In genomic region chr5:115907177-115907576, GRCh38 we compare ENCODE assay signal across 27 cellular contexts.
"Had no signal": no experiment of that assay in that cellular context is flagged by ENCODE, and none has a peak within 500 bp of the region (broad histone marks: within the 10 kb centered on the region; RNA-seq: fewer than 3 reads in every experiment).

No MANE protein-coding gene starts in this region.

- H3K4me3 ChIP-seq: body of pancreas, esophagus squamous epithelium, gastroesophageal sphincter had no signal

- ATAC-seq: activated CD4-positive, alpha-beta T cell treated with anti-CD3 and anti-CD28 coated beads for 36 hours; activated CD8-positive, alpha-beta memory T cell treated with anti-CD3 and anti-CD28 coated beads, Interleukin-2, amount 10 ng/mL, durations not matched to agents 7 days and 5 days; activated CD8-positive, alpha-beta T cell treated with anti-CD3 and anti-CD28 coated beads, Interleukin-2, amount 10 ng/mL, durations not matched to agents 7 days and 5 days; activated naive CD8-positive, alpha-beta T cell treated with anti-CD3 and anti-CD28 coated beads, Interleukin-2, amount 50 U/mL, for 24 hours; body of pancreas; gastroesophageal sphincter had no signal

- H3K27me3 ChIP-seq: adrenal gland, body of pancreas, esophagus squamous epithelium, gastroesophageal sphincter had no signal

- DNase-seq: activated B cell treated with CpG ODN at 0.5 μM for 24 hours; activated CD4-positive, alpha-beta memory T cell treated with anti-CD3 and anti-CD28 coated beads for 36 hours; activated CD4-positive, alpha-beta T cell treated with anti-CD3 and anti-CD28 coated beads for 36 hours; activated CD4-positive, alpha-beta T cell treated with anti-CD3 and anti-CD28 coated beads, Interleukin-2, amount 10 ng/mL, durations not matched to agents 24 days and 14 days; activated CD4-positive, CD25-positive, alpha-beta regulatory T cell treated with anti-CD3 and anti-CD28 coated beads, Interleukin-2, amount 50 U/mL, for 72 hours; activated CD8-positive, alpha-beta memory T cell treated with anti-CD3 and anti-CD28 coated beads, Interleukin-2, amount 10 ng/mL, durations not matched to agents 7 days and 5 days; activated CD8-positive, alpha-beta memory T cell treated with anti-CD3 and anti-CD28 coated beads, Interleukin-2, amount 50 U/mL, for 4 hours; activated CD8-positive, alpha-beta T cell treated with anti-CD3 and anti-CD28 coated beads, Interleukin-2, amount 10 ng/mL, durations not matched to agents 7 days and 5 days; activated effector memory CD4-positive, alpha-beta T cell treated with anti-CD3 and anti-CD28 coated beads, Interleukin-2, amount 50 U/mL, for 16 hours; activated naive CD4-positive, alpha-beta T cell treated with anti-CD3 and anti-CD28 coated beads for 36 hours; activated naive CD8-positive, alpha-beta T cell treated with anti-CD3 and anti-CD28 coated beads for 36 hours; activated naive CD8-positive, alpha-beta T cell treated with anti-CD3 and anti-CD28 coated beads, Interleukin-2, amount 50 U/mL, for 24 hours; activated T-cell treated with anti-CD3 and anti-CD28 coated beads, Interleukin-2, amount 50 U/mL, for 1 hour; activated T-cell treated with anti-CD3 and anti-CD28 coated beads, Interleukin-2, amount 50 U/mL, for 48 hours; adrenal gland; amygdala; aorta; body of pancreas; effector CD8-positive, alpha-beta T cell; esophagus squamous epithelium; foreskin melanocyte; head of caudate nucleus; hippocampal formation; T1000; WERI-Rb-1 had no signal

- H3K27ac ChIP-seq: adrenal gland, body of pancreas, epithelial cell of prostate, esophagus squamous epithelium, gastroesophageal sphincter, WERI-Rb-1 had no signal

- H3K4me1 ChIP-seq: body of pancreas, esophagus squamous epithelium, gastroesophageal sphincter had no signal

- H3K36me3 ChIP-seq: adrenal gland, gastroesophageal sphincter, WERI-Rb-1 had no signal

- H3K9me3 ChIP-seq: adrenal gland, body of pancreas, esophagus squamous epithelium, gastroesophageal sphincter had no signal
